18 cellular contexts compared by ENCODE assay signal in the genomic region with DNA sequence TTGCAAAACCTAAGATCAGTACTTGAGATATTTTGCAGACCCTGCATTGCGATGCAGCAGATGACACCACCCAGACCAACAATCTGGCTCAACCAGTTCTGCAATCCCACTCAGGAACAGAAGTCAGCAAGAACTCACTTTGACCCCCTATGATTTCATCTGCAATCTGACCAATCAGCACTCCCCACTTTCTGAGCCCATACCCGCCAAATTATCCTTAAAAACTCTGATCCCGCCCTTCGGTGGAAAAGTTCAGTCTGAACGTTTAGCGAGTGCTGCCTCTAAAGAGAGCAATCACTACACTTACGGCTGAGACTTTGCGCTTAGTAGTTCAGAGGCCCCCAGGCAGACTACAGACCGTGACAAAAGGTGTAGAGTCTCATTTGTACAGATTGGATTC. TPM values are rescaled to one million over a fixed set of nuclear protein-coding genes. Genes with fewer than 3 reads are reported as not detected.
DNase-seq lines count a peak whose midpoint lies in the region; ATAC-seq, FAIRE-seq and TF ChIP-seq lines count a peak whose summit lies in the region.
"Had no signal": no experiment of that assay in that cellular context is flagged by ENCODE, and none has a peak within 500 bp of the region (broad histone marks: within the 10 kb centered on the region; RNA-seq: fewer than 3 reads in every experiment).

No MANE protein-coding gene starts in this region.

- TF ChIP-seq CTCF in WTC11 (IDR thresholded peaks at IDR 0.05) (no peak), parathyroid adenoma (IDR thresholded peaks at IDR 0.05) (no peak)

- H2AFZ ChIP-seq in parathyroid adenoma, result peak overlapping the region; percentile 38

- WGBS in small intestine, 3 donors, result 83 to 87% (median 84%) methylated on average over 9 of the region's 9 CpGs

- no peak overlapping the region for H3K27ac ChIP-seq in parathyroid adenoma
- H3K27ac ChIP-seq in small intestine (ENCODE audit: low read depth in 1 of 2, low read length in 1 of 2), result no peak overlapping the region
- H3K27ac ChIP-seq: KMS-11, SJSA1 had no signal

- no peak for TF ChIP-seq POLR2A in H54 (IDR thresholded peaks at IDR 0.05; ENCODE audit: low read depth, low read length)

- H3K27me3 Mint-ChIP-seq in WTC11 (ENCODE audit: low read depth), result peaks cover 20% of the 10 kb centered on the region

- FAIRE-seq in H54 (lab: Jason Lieb, UNC) (peak; percentile 30), small intestine (lab: Jason Lieb, UNC) (no peak)

- H3K9me3 ChIP-seq in parathyroid adenoma (ENCODE audit: control insufficient read depth, low read length) (no peaks in the 10 kb centered on the region), small intestine (ENCODE audit: control insufficient read depth, low read depth) (no peaks in the 10 kb centered on the region)
- H3K9me3 ChIP-seq: SJSA1 had no signal

- DNase-seq in H54 (ENCODE audit: insufficient read length, low spot score) (no peak), WTC11 (ENCODE audit: low spot score) (no peak), islet precursor cell (peak; percentile 96), small intestine (no peak), GF-D8 (lab: John Stamatoyannopoulos, UW) (no peak)
- DNase-seq in stimulated activated CD4-positive, alpha-beta T cell treated with anti-CD3 and anti-CD28 coated beads, Interleukin-4, amount 100 ng/mL, for 24 hours, result no peak
- DNase-seq: ACHN; C1 segment of cervical spinal cord; CD8-positive, alpha-beta memory T cell; DMS79 treated with DMSO at 0.1 percent for 48 hours; NCI-H1092; NCI-H1436 treated with DMSO at 0.1 percent for 48 hours; NCI-H2029; NCI-H526 had no signal

- 0 out of 2 replicates have a peak overlapping the region, but pooled peaks have one; percentile 21 for H3K27ac Mint-ChIP-seq in WTC11

- H3K9ac ChIP-seq in parathyroid adenoma, result no peak overlapping the region
- H3K9ac ChIP-seq: KMS-11 had no signal

- no peaks in the 10 kb centered on the region for H3K36me3 ChIP-seq in parathyroid adenoma (ENCODE audit: control insufficient read depth, insufficient read depth, low read length)
- H3K36me3 ChIP-seq in small intestine (ENCODE audit: control insufficient read depth in 2 of 2, insufficient read depth in 2 of 2, low read length in 2 of 2), result no peaks in the 10 kb centered on the region
- H3K36me3 ChIP-seq: SJSA1 had no signal

- H3K9me3 Mint-ChIP-seq in WTC11, result peaks cover 16% of the 10 kb centered on the region

- CTCF ChIA-PET in WTC11 (lab: Charles Lee), result no interaction called here

- no peak for ATAC-seq in WTC11
- ATAC-seq in GM19023 (IDR thresholded peaks at IDR 0.05; ENCODE audit: unreplicated experiment), result no peak

- POLR2A ChIA-PET in WTC11 (lab: Charles Lee), result interaction anchor here (0.6 kb wide), 1 partner anchor 816 kb away, joined by 3 read pairs; no protein-coding TSS in a partner anchor

- H3K4me1 ChIP-seq in parathyroid adenoma, result no peaks in the 10 kb centered on the region
- no peaks in the 10 kb centered on the region for H3K4me1 ChIP-seq in small intestine (ENCODE audit: control insufficient read depth in 2 of 2, insufficient read depth in 1 of 2, low read depth in 1 of 2, low read length in 1 of 2)
- H3K4me1 ChIP-seq: SJSA1 had no signal

- peaks cover 13% of the 10 kb centered on the region for H3K36me3 Mint-ChIP-seq in WTC11

- no peak overlapping the region for H3K4me2 ChIP-seq in parathyroid adenoma (ENCODE audit: low read length)
- H3K4me2 ChIP-seq: KMS-11 had no signal

- H3K4me3 Mint-ChIP-seq in WTC11, result no peak overlapping the region
- H3K4me3 Mint-ChIP-seq: CD8-positive, alpha-beta memory T cell had no signal

- H3K79me2 ChIP-seq in parathyroid adenoma, result no peaks in the 10 kb centered on the region

- H3K4me3 ChIP-seq in parathyroid adenoma (ENCODE audit: low read depth, low read length) (no peak overlapping the region), small intestine (ENCODE audit: low read depth in 1 of 2, low read length in 2 of 2) (no peak overlapping the region)
- H3K4me3 ChIP-seq: SJSA1 had no signal

- no peaks in the 10 kb centered on the region for H3K27me3 ChIP-seq in parathyroid adenoma (ENCODE audit: control insufficient read depth, insufficient read depth, low read length)
- H3K27me3 ChIP-seq in small intestine (ENCODE audit: control insufficient read depth in 2 of 2, insufficient read depth in 2 of 2, low read length in 2 of 2), result peaks cover 0 to 3% of the 10 kb centered on the region in 2 donors
- H3K27me3 ChIP-seq: SJSA1 had no signal

- peaks cover 43% of the 10 kb centered on the region for H3K4me1 Mint-ChIP-seq in WTC11
- H3K4me1 Mint-ChIP-seq: CD8-positive, alpha-beta memory T cell had no signal

TF ChIP-seq in WTC11, 78 proteins besides CTCF, POLR2A, EP300 and RAD21:
- TF ChIP-seq EMX1 (CRISPR knock-in tag; IDR thresholded peaks at IDR 0.05) (no peak), ZNF138 (CRISPR knock-in tag; conservative IDR thresholded peaks at IDR 0.05) (no peak), ZNF232 (CRISPR knock-in tag; IDR thresholded peaks at IDR 0.05) (no peak), ZNF317 (CRISPR knock-in tag; IDR thresholded peaks at IDR 0.05; ENCODE audit: borderline replicate concordance, low read depth) (no peak), JUN (CRISPR knock-in tag; IDR thresholded peaks at IDR 0.05) (no peak), TCF7 (CRISPR knock-in tag; IDR thresholded peaks at IDR 0.05; ENCODE audit: low read depth) (no peak), FOXJ3 (CRISPR knock-in tag; IDR thresholded peaks at IDR 0.05; ENCODE audit: borderline replicate concordance) (no peak), ZBTB21 (CRISPR knock-in tag; IDR thresholded peaks at IDR 0.05; ENCODE audit: borderline replicate concordance) (no peak)

RNA-seq across cellular contexts. Expression of gene KIAA1586, which starts 17.3 kb away (rescaled TPM):
- 17.2 to 20.6 TPM (median 17.6 TPM) in 3 replicates for total RNA-seq in WTC11 (2021)
- 1 to 10 TPM; 1.6 to 3.0 (median 1.8) TPM for polyA plus RNA-seq in small intestine
